In the genomic region with DNA sequence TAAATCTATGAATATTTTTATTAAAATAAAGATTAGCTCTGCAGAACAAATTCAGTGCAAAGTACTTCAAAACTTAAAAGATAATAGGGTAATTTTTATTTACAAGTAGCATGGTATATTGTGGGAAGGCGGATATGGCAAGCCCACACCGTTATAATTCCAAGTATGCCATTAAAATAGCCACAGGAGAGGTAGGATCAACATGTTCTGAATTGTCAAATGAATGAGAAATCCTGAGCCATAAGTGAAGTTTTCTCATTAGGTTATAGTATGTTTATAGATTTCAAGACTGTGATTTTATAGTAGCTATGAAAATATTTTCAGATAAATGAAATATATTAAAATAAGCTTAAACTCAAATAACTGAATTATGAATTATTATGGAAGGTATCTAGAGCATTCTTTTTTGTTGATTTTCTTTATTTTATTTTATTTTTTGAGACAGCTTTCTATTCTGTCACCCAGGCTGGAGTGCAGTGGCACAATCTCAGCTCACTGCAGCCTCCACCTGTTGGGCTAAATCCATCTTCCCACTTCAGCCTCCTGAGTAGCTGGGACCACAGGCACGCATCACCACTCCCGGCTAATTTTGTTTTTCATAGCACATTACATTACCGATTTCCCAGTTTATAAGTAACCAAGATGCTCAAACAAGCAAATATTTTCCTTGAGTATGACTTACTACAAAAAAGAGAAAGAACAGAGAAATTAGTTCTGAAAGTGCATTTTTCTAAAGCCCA, we compare ENCODE assay signal across 1 cellular context.
TF ChIP-seq lines count a peak whose summit lies in the region.

No MANE protein-coding gene starts in this region.

TF ChIP-seq in SK-N-SH treated with all-trans-retinoic acid at 6 μM for 48 hours, 23 proteins besides CTCF, POLR2A, EP300 and RAD21 (continued from another document):
- TF ChIP-seq, protein P1, sequence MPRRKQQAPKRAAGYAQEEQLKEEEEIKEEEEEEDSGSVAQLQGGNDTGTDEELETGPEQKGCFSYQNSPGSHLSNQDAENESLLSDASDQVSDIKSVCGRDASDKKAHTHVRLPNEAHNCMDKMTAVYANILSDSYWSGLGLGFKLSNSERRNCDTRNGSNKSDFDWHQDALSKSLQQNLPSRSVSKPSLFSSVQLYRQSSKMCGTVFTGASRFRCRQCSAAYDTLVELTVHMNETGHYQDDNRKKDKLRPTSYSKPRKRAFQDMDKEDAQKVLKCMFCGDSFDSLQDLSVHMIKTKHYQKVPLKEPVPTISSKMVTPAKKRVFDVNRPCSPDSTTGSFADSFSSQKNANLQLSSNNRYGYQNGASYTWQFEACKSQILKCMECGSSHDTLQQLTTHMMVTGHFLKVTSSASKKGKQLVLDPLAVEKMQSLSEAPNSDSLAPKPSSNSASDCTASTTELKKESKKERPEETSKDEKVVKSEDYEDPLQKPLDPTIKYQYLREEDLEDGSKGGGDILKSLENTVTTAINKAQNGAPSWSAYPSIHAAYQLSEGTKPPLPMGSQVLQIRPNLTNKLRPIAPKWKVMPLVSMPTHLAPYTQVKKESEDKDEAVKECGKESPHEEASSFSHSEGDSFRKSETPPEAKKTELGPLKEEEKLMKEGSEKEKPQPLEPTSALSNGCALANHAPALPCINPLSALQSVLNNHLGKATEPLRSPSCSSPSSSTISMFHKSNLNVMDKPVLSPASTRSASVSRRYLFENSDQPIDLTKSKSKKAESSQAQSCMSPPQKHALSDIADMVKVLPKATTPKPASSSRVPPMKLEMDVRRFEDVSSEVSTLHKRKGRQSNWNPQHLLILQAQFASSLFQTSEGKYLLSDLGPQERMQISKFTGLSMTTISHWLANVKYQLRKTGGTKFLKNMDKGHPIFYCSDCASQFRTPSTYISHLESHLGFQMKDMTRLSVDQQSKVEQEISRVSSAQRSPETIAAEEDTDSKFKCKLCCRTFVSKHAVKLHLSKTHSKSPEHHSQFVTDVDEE (CRISPR knock-in tag; IDR thresholded peaks at IDR 0.05) = no peak
